ENCODE assay signal across 8 cellular contexts in genomic region chrX:154019633-154020499, GRCh38. TPM values are rescaled to one million over a fixed set of nuclear protein-coding genes. Genes with fewer than 3 reads are reported as not detected.
DNase-seq lines count a peak whose midpoint lies in the region; ATAC-seq and TF ChIP-seq lines count a peak whose summit lies in the region.

TSS of gene IRAK1 (minus strand) at chrX:154019902. CDS start at chrX:154019812, 90 bp downstream.

- peak; percentile 28 for DNase-seq in DMS153 treated with DMSO at 0.1 percent for 48 hours (lab: John Stamatoyannopoulos, UW; ENCODE audit: unreplicated experiment)
- DNase-seq in astrocyte of the spinal cord (ENCODE audit: low read depth, low spot score): peak; percentile 41
- peak; percentile 56 to 88 (median 84) for DNase-seq in right cardiac atrium
- DNase-seq in renal cortical epithelial cell (ENCODE audit: low read depth): no peak
- DNase-seq in NCI-H2107 (lab: John Stamatoyannopoulos, UW): no peak

- peak; percentile 77 for ATAC-seq in GM21381 (IDR thresholded peaks at IDR 0.05; ENCODE audit: unreplicated experiment)
- peak; percentile 77 to 85 for ATAC-seq in right cardiac atrium

- H3K27ac ChIP-seq in HUES6 (ENCODE audit: low read depth, low read length) (peak within 1 kb of the TSS; percentile 87; the same call in 1 of the 2 replicates), right cardiac atrium (ENCODE audit: low read length) (peak within 1 kb of the TSS; percentile 53)

- H3K27ac Mint-ChIP-seq in T-helper 1 cell treated with Interleukin-12 subunit alpha and Interleukin-12 subunit beta and Interleukin-4 antibody, amounts not matched to agents 30 μg/mL and 1 μg/mL, for 36 hours: peak within 1 kb of the TSS; percentile 90

- no peaks in the 10 kb centered on the region for H3K27me3 Mint-ChIP-seq in T-helper 1 cell treated with Interleukin-12 subunit alpha and Interleukin-12 subunit beta and Interleukin-4 antibody, amounts not matched to agents 30 μg/mL and 1 μg/mL, for 36 hours (ENCODE audit: low read depth)

- intact Hi-C loops in right cardiac atrium (cut with DNase I): no loop called here

- H3K4me1 Mint-ChIP-seq in T-helper 1 cell treated with Interleukin-12 subunit alpha and Interleukin-12 subunit beta and Interleukin-4 antibody, amounts not matched to agents 30 μg/mL and 1 μg/mL, for 36 hours (ENCODE audit: low read depth): peaks cover 6% of the 10 kb centered on the region

- H3K36me3 Mint-ChIP-seq in T-helper 1 cell treated with Interleukin-12 subunit alpha and Interleukin-12 subunit beta and Interleukin-4 antibody, amounts not matched to agents 30 μg/mL and 1 μg/mL, for 36 hours (ENCODE audit: low read depth): peaks cover 10% of the 10 kb centered on the region

- peaks cover 44% of the 10 kb centered on the region for H3K4me1 ChIP-seq in HUES6 (ENCODE audit: control insufficient read depth, insufficient read depth, low read length)
- H3K4me1 ChIP-seq in right cardiac atrium (ENCODE audit: control insufficient read depth, insufficient read depth, low read length): peaks cover 2% of the 10 kb centered on the region

- no peaks in the 10 kb centered on the region for H3K9me3 Mint-ChIP-seq in T-helper 1 cell treated with Interleukin-12 subunit alpha and Interleukin-12 subunit beta and Interleukin-4 antibody, amounts not matched to agents 30 μg/mL and 1 μg/mL, for 36 hours

- H3K27me3 ChIP-seq in HUES6 (ENCODE audit: control insufficient read depth, insufficient read depth, low read length) (no peaks in the 10 kb centered on the region), right cardiac atrium (ENCODE audit: control insufficient read depth, insufficient read depth) (no peaks in the 10 kb centered on the region)

- no peak for TF ChIP-seq CTCF in astrocyte of the spinal cord (IDR thresholded peaks at IDR 0.05; ENCODE audit: low read depth, low read length)

- peak within 1 kb of the TSS; percentile 79 for H3K9ac ChIP-seq in HUES6 (ENCODE audit: low read length)

- H3K9me3 ChIP-seq in HUES6 (ENCODE audit: control insufficient read depth, insufficient read depth, low read depth, low read length): peaks cover 6% of the 10 kb centered on the region; the same call in 1 of the 2 replicates
- no peaks in the 10 kb centered on the region for H3K9me3 ChIP-seq in right cardiac atrium (ENCODE audit: control insufficient read depth, low read length)

- in situ Hi-C loops in astrocyte of the spinal cord (cut with HindIII; ENCODE audit: low sequenced_read_pairs): no loop called here

- WGBS in right cardiac atrium: under 1% methylated on average over 93 of the region's 96 CpGs

- H3K4me3 ChIP-seq in HUES6 (ENCODE audit: low read depth, low read length): peak within 1 kb of the TSS; percentile 54
- peak within 1 kb of the TSS; percentile 51 for H3K4me3 ChIP-seq in astrocyte of the spinal cord (ENCODE audit: low read depth, low read length)
- peak within 1 kb of the TSS; percentile 81 for H3K4me3 ChIP-seq in right cardiac atrium (ENCODE audit: low read length)

- peaks cover 28% of the 10 kb centered on the region for H3K36me3 ChIP-seq in HUES6 (ENCODE audit: control insufficient read depth, insufficient read depth, low read length)

- peak within 1 kb of the TSS; percentile 88 for H3K4me3 Mint-ChIP-seq in T-helper 1 cell treated with Interleukin-12 subunit alpha and Interleukin-12 subunit beta and Interleukin-4 antibody, amounts not matched to agents 30 μg/mL and 1 μg/mL, for 36 hours

RNA-seq across cellular contexts. Expression of gene IRAK1, which starts in this region (rescaled TPM):
- total RNA-seq in right cardiac atrium (10 to 100 TPM; 33.2 to 53.2 (median 43.0) TPM), renal cortical epithelial cell (78.7 and 79.4 TPM in 2 replicates)
- polyA plus RNA-seq in right cardiac atrium: 28.2 TPM

Comparison
In these comparisons a context has a peak if more than half of its experiments do, and no peak if none do; other contexts are left out.
1. DNase-seq: peak in DMS153 treated with DMSO at 0.1 percent for 48 hours (single experiment), astrocyte of the spinal cord (single experiment) and right cardiac atrium (3 of 3); none in renal cortical epithelial cell (single experiment) and NCI-H2107 (single experiment).
2. Peak in every context shown above with its lines, with median percentiles within 50 percentile points of each other: H3K4me3 ChIP-seq.